In the genomic region with DNA sequence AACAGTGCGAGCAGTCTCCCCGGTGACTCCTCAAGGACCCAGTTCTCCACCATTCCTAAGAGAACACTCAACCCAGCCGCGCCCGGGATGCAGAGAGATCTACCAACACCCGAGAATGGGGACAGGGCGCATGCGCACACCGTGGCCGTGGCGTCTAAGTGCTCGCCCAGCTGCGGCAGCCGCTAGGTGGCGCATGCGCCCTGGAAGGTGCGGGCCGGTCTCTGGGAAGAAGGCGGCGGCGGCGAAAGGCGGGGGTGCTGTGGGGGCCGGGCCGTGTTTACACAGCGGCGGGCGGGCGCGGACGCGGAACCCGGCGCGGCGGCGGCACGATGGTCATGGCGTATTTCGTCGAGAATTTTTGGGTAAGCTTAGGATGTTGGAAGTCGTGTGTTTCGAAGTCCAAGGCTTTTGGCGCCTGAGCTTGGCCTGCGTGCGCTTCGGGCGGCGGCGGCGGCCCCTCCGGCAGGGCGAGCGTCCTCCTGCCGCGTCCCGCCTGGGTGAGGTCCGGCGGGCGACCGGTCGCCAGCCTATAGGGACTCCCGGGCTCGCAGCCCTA, we compare ENCODE assay signal across 1 cellular context.
TF ChIP-seq lines count a peak whose summit lies in the region.

TSS of gene FCHO2 (plus strand) at position 274 of the 556 bp plus-strand sequence. CDS start at position 330, 56 bp downstream.

TF ChIP-seq in HepG2, 621 proteins besides CTCF, POLR2A, EP300 and RAD21 (continued from another document and continues in another):
- TF ChIP-seq, protein P1, sequence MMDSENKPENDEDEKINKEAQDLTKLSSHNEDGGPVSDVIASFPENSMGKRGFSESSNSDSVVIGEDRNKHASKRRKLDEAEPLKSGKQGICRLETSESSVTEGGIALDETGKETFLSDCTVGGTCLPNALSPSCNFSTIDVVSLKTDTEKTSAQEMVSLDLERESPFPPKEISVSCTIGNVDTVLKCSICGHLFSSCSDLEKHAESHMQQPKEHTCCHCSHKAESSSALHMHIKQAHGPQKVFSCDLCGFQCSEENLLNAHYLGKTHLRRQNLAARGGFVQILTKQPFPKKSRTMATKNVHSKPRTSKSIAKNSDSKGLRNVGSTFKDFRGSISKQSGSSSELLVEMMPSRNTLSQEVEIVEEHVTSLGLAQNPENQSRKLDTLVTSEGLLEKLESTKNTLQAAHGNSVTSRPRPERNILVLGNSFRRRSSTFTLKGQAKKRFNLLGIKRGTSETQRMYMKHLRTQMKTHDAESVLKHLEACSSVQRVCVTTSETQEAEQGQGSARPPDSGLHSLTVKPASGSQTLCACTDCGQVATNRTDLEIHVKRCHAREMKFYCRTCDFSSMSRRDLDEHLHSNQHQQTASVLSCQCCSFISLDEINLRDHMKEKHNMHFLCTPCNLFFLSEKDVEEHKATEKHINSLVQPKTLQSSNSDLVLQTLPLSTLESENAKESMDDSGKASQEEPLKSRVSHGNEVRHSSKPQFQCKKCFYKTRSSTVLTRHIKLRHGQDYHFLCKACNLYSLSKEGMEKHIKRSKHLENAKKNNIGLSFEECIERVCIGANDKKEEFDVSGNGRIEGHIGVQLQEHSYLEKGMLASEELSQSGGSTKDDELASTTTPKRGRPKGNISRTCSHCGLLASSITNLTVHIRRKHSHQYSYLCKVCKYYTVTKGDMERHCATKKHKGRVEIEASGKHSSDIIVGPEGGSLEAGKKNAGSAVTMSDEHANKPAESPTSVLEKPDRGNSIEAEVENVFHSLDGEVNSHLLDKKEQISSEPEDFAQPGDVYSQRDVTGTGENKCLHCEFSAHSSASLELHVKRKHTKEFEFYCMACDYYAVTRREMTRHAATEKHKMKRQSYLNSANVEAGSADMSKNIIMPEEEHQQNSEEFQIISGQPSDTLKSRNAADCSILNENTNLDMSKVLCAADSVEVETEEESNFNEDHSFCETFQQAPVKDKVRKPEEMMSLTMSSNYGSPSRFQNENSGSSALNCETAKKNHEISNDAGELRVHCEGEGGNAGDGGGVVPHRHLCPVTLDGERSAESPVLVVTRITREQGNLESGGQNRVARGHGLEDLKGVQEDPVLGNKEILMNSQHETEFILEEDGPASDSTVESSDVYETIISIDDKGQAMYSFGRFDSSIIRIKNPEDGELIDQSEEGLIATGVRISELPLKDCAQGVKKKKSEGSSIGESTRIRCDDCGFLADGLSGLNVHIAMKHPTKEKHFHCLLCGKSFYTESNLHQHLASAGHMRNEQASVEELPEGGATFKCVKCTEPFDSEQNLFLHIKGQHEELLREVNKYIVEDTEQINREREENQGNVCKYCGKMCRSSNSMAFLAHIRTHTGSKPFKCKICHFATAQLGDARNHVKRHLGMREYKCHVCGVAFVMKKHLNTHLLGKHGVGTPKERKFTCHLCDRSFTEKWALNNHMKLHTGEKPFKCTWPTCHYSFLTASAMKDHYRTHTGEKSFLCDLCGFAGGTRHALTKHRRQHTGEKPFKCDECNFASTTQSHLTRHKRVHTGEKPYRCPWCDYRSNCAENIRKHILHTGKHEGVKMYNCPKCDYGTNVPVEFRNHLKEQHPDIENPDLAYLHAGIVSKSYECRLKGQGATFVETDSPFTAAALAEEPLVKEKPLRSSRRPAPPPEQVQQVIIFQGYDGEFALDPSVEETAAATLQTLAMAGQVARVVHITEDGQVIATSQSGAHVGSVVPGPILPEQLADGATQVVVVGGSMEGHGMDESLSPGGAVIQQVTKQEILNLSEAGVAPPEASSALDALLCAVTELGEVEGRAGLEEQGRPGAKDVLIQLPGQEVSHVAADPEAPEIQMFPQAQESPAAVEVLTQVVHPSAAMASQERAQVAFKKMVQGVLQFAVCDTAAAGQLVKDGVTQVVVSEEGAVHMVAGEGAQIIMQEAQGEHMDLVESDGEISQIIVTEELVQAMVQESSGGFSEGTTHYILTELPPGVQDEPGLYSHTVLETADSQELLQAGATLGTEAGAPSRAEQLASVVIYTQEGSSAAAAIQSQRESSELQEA (CRISPR knock-in tag; IDR thresholded peaks at IDR 0.05; ENCODE audit: not compliant biosample characterization), result no peak
- TF ChIP-seq, protein P2, sequence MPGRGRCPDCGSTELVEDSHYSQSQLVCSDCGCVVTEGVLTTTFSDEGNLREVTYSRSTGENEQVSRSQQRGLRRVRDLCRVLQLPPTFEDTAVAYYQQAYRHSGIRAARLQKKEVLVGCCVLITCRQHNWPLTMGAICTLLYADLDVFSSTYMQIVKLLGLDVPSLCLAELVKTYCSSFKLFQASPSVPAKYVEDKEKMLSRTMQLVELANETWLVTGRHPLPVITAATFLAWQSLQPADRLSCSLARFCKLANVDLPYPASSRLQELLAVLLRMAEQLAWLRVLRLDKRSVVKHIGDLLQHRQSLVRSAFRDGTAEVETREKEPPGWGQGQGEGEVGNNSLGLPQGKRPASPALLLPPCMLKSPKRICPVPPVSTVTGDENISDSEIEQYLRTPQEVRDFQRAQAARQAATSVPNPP (CRISPR knock-in tag; IDR thresholded peaks at IDR 0.05), result no peak
- TF ChIP-seq MIXL1 (CRISPR knock-in tag; IDR thresholded peaks at IDR 0.05) (no peak), ZBTB3 (CRISPR knock-in tag; IDR thresholded peaks at IDR 0.05; ENCODE audit: borderline replicate concordance, low read depth) (no peak), PITX1 (CRISPR knock-in tag; IDR thresholded peaks at IDR 0.05) (no peak), ZNF280B (CRISPR knock-in tag; IDR thresholded peaks at IDR 0.05; ENCODE audit: borderline replicate concordance) (no peak; the same call in 1 of the 2 replicates), AGO2 (optimal IDR thresholded peaks at IDR 0.05; ENCODE audit: low read depth, low read length) (no peak), ARNTL (CRISPR knock-in tag; IDR thresholded peaks at IDR 0.05) (no peak), IRF1 (CRISPR knock-in tag; IDR thresholded peaks at IDR 0.05; ENCODE audit: low read depth) (no peak), HCFC1 (IDR thresholded peaks at IDR 0.05; ENCODE audit: low read depth, low read length) (no peak), UBTF (CRISPR knock-in tag; IDR thresholded peaks at IDR 0.05) (peak; percentile 92; the same call in 1 of the 2 replicates), PLRG1 (conservative IDR thresholded peaks at IDR 0.05) (no peak), ETV6 (CRISPR knock-in tag; conservative IDR thresholded peaks at IDR 0.05) (no peak; the same call in 1 of the 2 replicates), STAT5B (CRISPR knock-in tag; IDR thresholded peaks at IDR 0.05) (no peak), NCOA5 (CRISPR knock-in tag; IDR thresholded peaks at IDR 0.05) (no peak), FOXJ3 (CRISPR knock-in tag; IDR thresholded peaks at IDR 0.05; ENCODE audit: borderline replicate concordance) (no peak), HNF1A (IDR thresholded peaks at IDR 0.05; ENCODE audit: low read depth) (no peak), HNF1A (CRISPR knock-in tag; IDR thresholded peaks at IDR 0.05; ENCODE audit: borderline replicate concordance) (peak; percentile 45; the same call in 1 of the 2 replicates), TCF12 (IDR thresholded peaks at IDR 0.05) (no peak), TCF12 (CRISPR knock-in tag; IDR thresholded peaks at IDR 0.05) (no peak), THAP11 (CRISPR knock-in tag; IDR thresholded peaks at IDR 0.05) (peak; percentile 65), ZNF234 (CRISPR knock-in tag; conservative IDR thresholded peaks at IDR 0.05) (no peak), ATAD3A (CRISPR knock-in tag; IDR thresholded peaks at IDR 0.05) (no peak), ZNF136 (CRISPR knock-in tag; IDR thresholded peaks at IDR 0.05; ENCODE audit: low read depth) (no peak; the same call in 1 of the 2 replicates), PCBP1 (IDR thresholded peaks at IDR 0.05; ENCODE audit: borderline replicate concordance, low read depth, low read length) (0 out of 2 replicates have a peak, but pooled peaks have one; percentile 52), ZNF331 (CRISPR knock-in tag; IDR thresholded peaks at IDR 0.05) (peak; percentile 50; the same call in 1 of the 2 replicates)
- TF ChIP-seq, protein P3, sequence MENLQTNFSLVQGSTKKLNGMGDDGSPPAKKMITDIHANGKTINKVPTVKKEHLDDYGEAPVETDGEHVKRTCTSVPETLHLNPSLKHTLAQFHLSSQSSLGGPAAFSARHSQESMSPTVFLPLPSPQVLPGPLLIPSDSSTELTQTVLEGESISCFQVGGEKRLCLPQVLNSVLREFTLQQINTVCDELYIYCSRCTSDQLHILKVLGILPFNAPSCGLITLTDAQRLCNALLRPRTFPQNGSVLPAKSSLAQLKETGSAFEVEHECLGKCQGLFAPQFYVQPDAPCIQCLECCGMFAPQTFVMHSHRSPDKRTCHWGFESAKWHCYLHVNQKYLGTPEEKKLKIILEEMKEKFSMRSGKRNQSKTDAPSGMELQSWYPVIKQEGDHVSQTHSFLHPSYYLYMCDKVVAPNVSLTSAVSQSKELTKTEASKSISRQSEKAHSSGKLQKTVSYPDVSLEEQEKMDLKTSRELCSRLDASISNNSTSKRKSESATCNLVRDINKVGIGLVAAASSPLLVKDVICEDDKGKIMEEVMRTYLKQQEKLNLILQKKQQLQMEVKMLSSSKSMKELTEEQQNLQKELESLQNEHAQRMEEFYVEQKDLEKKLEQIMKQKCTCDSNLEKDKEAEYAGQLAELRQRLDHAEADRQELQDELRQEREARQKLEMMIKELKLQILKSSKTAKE (CRISPR knock-in tag; IDR thresholded peaks at IDR 0.05; ENCODE audit: borderline replicate concordance), result peak; percentile 83
- TF ChIP-seq, protein P4, sequence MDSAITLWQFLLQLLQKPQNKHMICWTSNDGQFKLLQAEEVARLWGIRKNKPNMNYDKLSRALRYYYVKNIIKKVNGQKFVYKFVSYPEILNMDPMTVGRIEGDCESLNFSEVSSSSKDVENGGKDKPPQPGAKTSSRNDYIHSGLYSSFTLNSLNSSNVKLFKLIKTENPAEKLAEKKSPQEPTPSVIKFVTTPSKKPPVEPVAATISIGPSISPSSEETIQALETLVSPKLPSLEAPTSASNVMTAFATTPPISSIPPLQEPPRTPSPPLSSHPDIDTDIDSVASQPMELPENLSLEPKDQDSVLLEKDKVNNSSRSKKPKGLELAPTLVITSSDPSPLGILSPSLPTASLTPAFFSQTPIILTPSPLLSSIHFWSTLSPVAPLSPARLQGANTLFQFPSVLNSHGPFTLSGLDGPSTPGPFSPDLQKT (CRISPR knock-in tag; IDR thresholded peaks at IDR 0.05; ENCODE audit: borderline replicate concordance), result no peak
